Comparison of ENCODE assay signal across 8 cellular contexts in the genomic region with DNA sequence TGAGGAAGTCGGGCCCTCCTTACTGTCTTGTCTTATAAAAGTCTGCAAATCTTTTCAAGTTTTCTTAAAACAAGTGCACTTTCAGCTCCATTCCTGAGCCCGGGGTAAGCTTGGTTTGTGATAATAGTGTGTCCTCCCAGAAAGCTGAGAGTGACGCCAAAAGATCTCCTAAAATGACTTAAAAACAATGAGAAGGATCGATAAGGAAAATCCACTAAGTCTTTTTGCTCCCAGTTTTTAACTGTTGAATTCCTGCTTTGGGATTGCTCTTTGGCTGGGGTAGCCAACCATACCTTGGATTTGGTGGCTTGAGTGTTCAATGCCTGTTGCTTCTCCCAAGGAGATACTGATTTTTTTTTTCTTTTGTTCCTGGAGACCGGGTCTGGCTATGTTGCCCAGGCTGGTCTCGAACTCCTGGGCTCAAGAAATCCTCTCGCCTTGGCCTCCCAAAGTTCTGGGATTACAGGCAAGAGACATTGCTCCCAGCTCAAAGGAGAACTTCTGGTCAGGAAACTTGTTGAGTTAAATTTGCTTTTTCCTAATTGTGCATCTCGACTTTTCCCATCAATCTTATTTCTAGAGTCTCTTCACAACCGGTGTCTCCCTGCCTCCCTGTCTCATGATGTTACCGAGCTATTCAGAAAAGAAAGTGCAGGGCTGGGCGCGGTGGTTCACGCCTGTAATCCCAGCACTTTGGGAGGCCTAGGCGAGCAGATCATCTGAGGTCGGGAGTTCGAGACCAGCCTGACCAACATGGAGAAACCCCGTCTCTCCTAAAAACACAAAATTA. TPM values are rescaled to one million over a fixed set of nuclear protein-coding genes. Genes with fewer than 3 reads are reported as not detected.
DNase-seq lines count a peak whose midpoint lies in the region; ATAC-seq and TF ChIP-seq lines count a peak whose summit lies in the region.

No MANE protein-coding gene starts in this region.

- no TSS peak for BruUV-seq in mammary epithelial cell (replicated peaks; lab: Mats Ljungman, UMichigan)

- peak overlapping the region; percentile 63 to 73 for H3K4ac ChIP-seq in mesenchymal stem cell (ENCODE audit: low read depth in 1 of 2, low read length in 2 of 2)

- no peak overlapping the region for H3K14ac ChIP-seq in mesenchymal stem cell (ENCODE audit: low read length in 2 of 2)

- no peak overlapping the region for H3K23ac ChIP-seq in mesenchymal stem cell (ENCODE audit: low read length in 2 of 2)

- no peak overlapping the region for H2AFZ ChIP-seq in mammary epithelial cell (ENCODE audit: low read depth, low read length)
- no peak overlapping the region for H2AFZ ChIP-seq in mesenchymal stem cell (ENCODE audit: low read depth, low read length)

- H4K8ac ChIP-seq in mesenchymal stem cell (ENCODE audit: low read length): no peak overlapping the region

- no peak overlapping the region for H2BK15ac ChIP-seq in mesenchymal stem cell (ENCODE audit: low read depth, poor library complexity, severe bottlenecking)

- CTCF ChIA-PET in mammary epithelial cell (lab: Charles Lee; ENCODE audit: low non-redundant PET): interaction anchor here (0.8 to 1.2 kb wide), 3 partner anchors 141 to 156 kb away, joined by 3 to 10 read pairs (median 3); no protein-coding TSS in a partner anchor

- DNase-seq in heart right ventricle: no peak
- no peak for DNase-seq in cardiac septum (ENCODE audit: low spot score)
- no peak for DNase-seq in mammary epithelial cell
- DNase-seq in mesenchymal stem cell: peak; percentile 68
- no peak for DNase-seq in stimulated activated naive CD4-positive, alpha-beta T cell treated with Interleukin-2 at 50 U/mL for 16 hours (lab: John Stamatoyannopoulos, UW)
- DNase-seq in NCI-H2107 (lab: John Stamatoyannopoulos, UW): no peak

- 58 to 66% methylated on average over 17 of the region's 17 CpGs for WGBS in heart right ventricle, 2 donors
- WGBS in mammary epithelial cell (ENCODE audit: low coverage, missing lambda C conversion rate): under 1% methylated on average over 12 of the region's 17 CpGs
- WGBS in mesenchymal stem cell: 6% methylated on average over 16 of the region's 17 CpGs
- WGBS in urinary bladder: 35% methylated on average over 17 of the region's 17 CpGs

- intact Hi-C loops in heart right ventricle (cut with DNase I) (loop anchor here in 8 of 10 donors (2.0 to 10.0 kb wide), 9 partner anchors 62 to 214 kb away; a partner anchor contains a TSS), cardiac septum (cut with DNase I) (loop anchor here (5.0 to 10.0 kb wide), 3 partner anchors 191 to 478 kb away; a partner anchor contains a TSS), mammary epithelial cell (cut with micrococcal nuclease) (loop anchor here (1.0 to 5.0 kb wide), 4 partner anchors 132 to 534 kb away; no protein-coding TSS in a partner anchor)

- ATAC-seq in heart right ventricle (no peak), GM18909 (IDR thresholded peaks at IDR 0.05; ENCODE audit: poor library complexity, unreplicated experiment) (no peak)

- H3K79me1 ChIP-seq in mesenchymal stem cell (replicated peaks; ENCODE audit: low read length, poor library complexity, severe bottlenecking): no peaks in the 10 kb centered on the region

- H2BK12ac ChIP-seq in mesenchymal stem cell (ENCODE audit: low read length in 2 of 2): peak overlapping the region in 1 of 2 experiments; percentile 35

- no peaks in the 10 kb centered on the region for H4K20me1 ChIP-seq in mammary epithelial cell (ENCODE audit: insufficient read depth, low read length)

- peak overlapping the region; percentile 15 for H2BK120ac ChIP-seq in mesenchymal stem cell (ENCODE audit: low read depth, low read length)

- H3K4me2 ChIP-seq in mammary epithelial cell (ENCODE audit: insufficient read depth, low read depth, low read length): peak overlapping the region; percentile 87
- H3K4me2 ChIP-seq in mesenchymal stem cell (ENCODE audit: low read length, poor library complexity, severe bottlenecking): peak overlapping the region; percentile 60

- H2AK5ac ChIP-seq in mesenchymal stem cell (ENCODE audit: low read length, severe bottlenecking): peak overlapping the region; percentile 17

- H3K9me3 ChIP-seq in heart right ventricle (no peaks in the 10 kb centered on the region), mammary epithelial cell (replicated peaks; ENCODE audit: insufficient read depth, low read length) (no peaks in the 10 kb centered on the region), mesenchymal stem cell (ENCODE audit: control insufficient read depth, low read length) (no peaks in the 10 kb centered on the region)

- in situ Hi-C loops in mammary epithelial cell (cut with MboI; ENCODE audit: low sequenced_read_pairs in 2 of 2): loop anchor here (5.0 kb wide), 3 partner anchors 139 to 214 kb away; no protein-coding TSS in a partner anchor

- no peak overlapping the region for H2BK5ac ChIP-seq in mesenchymal stem cell (ENCODE audit: low read depth, low read length, poor library complexity, severe bottlenecking)

- dilution Hi-C loops in mammary epithelial cell (cut with HindIII; ENCODE audit: low sequenced_read_pairs): loop anchor here (5.0 to 10.0 kb wide), 4 partner anchors 66 to 214 kb away; a partner anchor contains a TSS

- peak overlapping the region; percentile 93 to 99 for H3K18ac ChIP-seq in mesenchymal stem cell (ENCODE audit: low read depth in 1 of 2, low read length in 2 of 2)

- H3K36me3 ChIP-seq in heart right ventricle: peaks cover 0 to 20% (median 15%) of the 10 kb centered on the region in 9 donors
- H3K36me3 ChIP-seq in mammary epithelial cell (ENCODE audit: insufficient read depth, low read length): peaks cover 17% of the 10 kb centered on the region
- H3K36me3 ChIP-seq in mesenchymal stem cell (ENCODE audit: control insufficient read depth in 1 of 2, insufficient read depth in 2 of 2, low read depth in 1 of 2, low read length in 2 of 2): peaks cover 9 to 21% of the 10 kb centered on the region in 2 experiments
- H3K36me3 ChIP-seq in urinary bladder (ENCODE audit: insufficient read depth): no peaks in the 10 kb centered on the region

- H3K27ac ChIP-seq in heart right ventricle (peak overlapping the region; percentile 87 to 100 (median 97)), mammary epithelial cell (ENCODE audit: insufficient read depth, low read depth, low read length) (peak overlapping the region; percentile 97), mesenchymal stem cell (ENCODE audit: low read length, poor library complexity, severe bottlenecking) (peak overlapping the region; percentile 97), urinary bladder (ENCODE audit: low read depth) (peak overlapping the region; percentile 100)

- H3K4me3 ChIP-seq in heart right ventricle (peak overlapping the region; percentile 62 to 97 (median 81)), mammary epithelial cell (replicated peaks in 1 of 3; ENCODE audit: insufficient read depth in 1 of 3, low read depth in 2 of 3, low read length in 3 of 3) (peak overlapping the region; percentile 48 to 91 (median 75)), mesenchymal stem cell (ENCODE audit: insufficient read depth in 1 of 2, low read depth in 1 of 2, low read length in 2 of 2) (peak overlapping the region; percentile 91 to 96), urinary bladder (ENCODE audit: low read depth, low read length) (peak overlapping the region; percentile 83)

- TF ChIP-seq CTCF in heart right ventricle (IDR thresholded peaks at IDR 0.05) (no peak), mammary epithelial cell (conservative IDR thresholded peaks at IDR 0.05 in 1 of 2, IDR thresholded peaks at IDR 0.05 in 1 of 2; ENCODE audit: extremely low read depth in 1 of 2, insufficient read depth in 1 of 2, low read depth in 1 of 2, low read length in 2 of 2) (no peak)

- peaks cover 79% of the 10 kb centered on the region for H3K79me2 ChIP-seq in mammary epithelial cell (ENCODE audit: insufficient read depth, low read length)

- H3K9ac ChIP-seq in mammary epithelial cell (ENCODE audit: insufficient read depth, low read length): peak overlapping the region; percentile 95
- peak overlapping the region; percentile 100 for H3K9ac ChIP-seq in mesenchymal stem cell (ENCODE audit: low read length)

- no peaks in the 10 kb centered on the region for H3K27me3 ChIP-seq in heart right ventricle
- no peaks in the 10 kb centered on the region for H3K27me3 ChIP-seq in mammary epithelial cell (ENCODE audit: insufficient read depth, low read length)
- H3K27me3 ChIP-seq in mesenchymal stem cell (ENCODE audit: control insufficient read depth in 1 of 2, insufficient read depth in 1 of 2, low read length in 2 of 2): no peaks in the 10 kb centered on the region

- no peak overlapping the region for H4K91ac ChIP-seq in mesenchymal stem cell (ENCODE audit: low read length)

- H3K4me1 ChIP-seq in heart right ventricle (peaks cover 3 to 43% (median 28%) of the 10 kb centered on the region in 9 donors), mammary epithelial cell (ENCODE audit: insufficient read depth, low read length) (peaks cover 28% of the 10 kb centered on the region), mesenchymal stem cell (ENCODE audit: control insufficient read depth, insufficient read depth, low read depth, low read length) (peaks cover 8% of the 10 kb centered on the region), urinary bladder (ENCODE audit: insufficient read depth) (no peaks in the 10 kb centered on the region)

RNA-seq across cellular contexts. Expression of a gene that starts 3.0 kb away (rescaled TPM):
- total RNA-seq in heart right ventricle: 10 to 100 TPM in 3 of 10 donors, 1 to 10 TPM in 7; 4.9 to 22.2 (median 7.9) TPM
- 10 to 100 TPM; 19.8 to 29.0 TPM for polyA plus RNA-seq in heart right ventricle
- 10.8 TPM for total RNA-seq in cardiac septum
- 100 to 1,000 TPM; 153 to 189 TPM for total RNA-seq in mammary epithelial cell
- 150 TPM for polyA plus RNA-seq in mammary epithelial cell
- 58.8 TPM for polyA minus RNA-seq in mammary epithelial cell
- 69.8 TPM for polyA plus RNA-seq in mesenchymal stem cell (2013, experiment 1 of 2)
- polyA plus RNA-seq in mesenchymal stem cell (2013, experiment 2 of 2): 65.2 TPM
- total RNA-seq in urinary bladder: 82.6 TPM
- 64.0 TPM for polyA plus RNA-seq in urinary bladder
